In genomic region chr9:125428060-125428481, GRCh38 we compare ENCODE assay signal across 8 cellular contexts.
DNase-seq lines count a peak whose midpoint lies in the region; ATAC-seq and TF ChIP-seq lines count a peak whose summit lies in the region.

No MANE protein-coding gene starts in this region.

- H3K4me1 Mint-ChIP-seq in stimulated activated effector memory CD8-positive, alpha-beta T cell treated with anti-CD3 and anti-CD28 coated beads, Interleukin-12 subunit alpha, Interleukin-12 subunit beta, amount 100 ng/mL, for 72 hours, result no peaks in the 10 kb centered on the region

- no peak overlapping the region for H3K4me3 ChIP-seq in epithelial cell of esophagus (ENCODE audit: low read length)
- no peak overlapping the region for H3K4me3 ChIP-seq in MG63

- peak; percentile 8 for DNase-seq in activated naive CD4-positive, alpha-beta T cell treated with Interleukin-2 at 50 U/mL for 16 hours
- DNase-seq in activated naive CD4-positive, alpha-beta T cell (lab: John Stamatoyannopoulos, UW), result no peak
- peak; percentile 34 for DNase-seq in NCI-H226
- DNase-seq in epithelial cell of esophagus (ENCODE audit: low read depth), result peak; percentile 27
- peak in 1 of 2 donors; percentile 67 for DNase-seq in stimulated activated effector memory CD8-positive, alpha-beta T cell treated with anti-CD3 and anti-CD28 coated beads, Interleukin-12 subunit alpha, Interleukin-12 subunit beta, amount 100 ng/mL, for 72 hours (ENCODE audit: low spot score in 2 of 2)
- no peak for DNase-seq in NCI-H1092 treated with DMSO at 0.1 percent for 48 hours (lab: John Stamatoyannopoulos, UW)
- no peak for DNase-seq in MG63

- TF ChIP-seq CTCF in epithelial cell of esophagus (IDR thresholded peaks at IDR 0.05; ENCODE audit: insufficient read depth, low read depth, low read length, missing control alignments), result peak; percentile 47

- H3K9me3 Mint-ChIP-seq in stimulated activated effector memory CD8-positive, alpha-beta T cell treated with anti-CD3 and anti-CD28 coated beads, Interleukin-12 subunit alpha, Interleukin-12 subunit beta, amount 100 ng/mL, for 72 hours, result no peaks in the 10 kb centered on the region

- no peaks in the 10 kb centered on the region for H3K36me3 Mint-ChIP-seq in stimulated activated effector memory CD8-positive, alpha-beta T cell treated with anti-CD3 and anti-CD28 coated beads, Interleukin-12 subunit alpha, Interleukin-12 subunit beta, amount 100 ng/mL, for 72 hours

- no peak overlapping the region for H3K27ac Mint-ChIP-seq in stimulated activated effector memory CD8-positive, alpha-beta T cell treated with anti-CD3 and anti-CD28 coated beads, Interleukin-12 subunit alpha, Interleukin-12 subunit beta, amount 100 ng/mL, for 72 hours

- no peaks in the 10 kb centered on the region for H3K9me3 ChIP-seq in MG63

- peak; percentile 22 for ATAC-seq in stimulated activated effector memory CD8-positive, alpha-beta T cell treated with anti-CD3 and anti-CD28 coated beads, Interleukin-12 subunit alpha, Interleukin-12 subunit beta, amount 100 ng/mL, for 72 hours
- no peak for ATAC-seq in HG03521 (IDR thresholded peaks at IDR 0.05; ENCODE audit: unreplicated experiment)

- H3K4me3 Mint-ChIP-seq in stimulated activated effector memory CD8-positive, alpha-beta T cell treated with anti-CD3 and anti-CD28 coated beads, Interleukin-12 subunit alpha, Interleukin-12 subunit beta, amount 100 ng/mL, for 72 hours, result no peak overlapping the region

- H3K27me3 ChIP-seq in MG63, result no peaks in the 10 kb centered on the region

- no peaks in the 10 kb centered on the region for H3K36me3 ChIP-seq in MG63

Comparison
In these comparisons a context has a peak if more than half of its experiments do, and no peak if none do; other contexts are left out.
1. DNase-seq: peak in activated naive CD4-positive, alpha-beta T cell treated with Interleukin-2 at 50 U/mL for 16 hours (single experiment), NCI-H226 (single experiment) and epithelial cell of esophagus (single experiment); none in activated naive CD4-positive, alpha-beta T cell (0 of 4), NCI-H1092 treated with DMSO at 0.1 percent for 48 hours (single experiment) and MG63 (single experiment).